1 cellular context compared by ENCODE assay signal in the genomic region with DNA sequence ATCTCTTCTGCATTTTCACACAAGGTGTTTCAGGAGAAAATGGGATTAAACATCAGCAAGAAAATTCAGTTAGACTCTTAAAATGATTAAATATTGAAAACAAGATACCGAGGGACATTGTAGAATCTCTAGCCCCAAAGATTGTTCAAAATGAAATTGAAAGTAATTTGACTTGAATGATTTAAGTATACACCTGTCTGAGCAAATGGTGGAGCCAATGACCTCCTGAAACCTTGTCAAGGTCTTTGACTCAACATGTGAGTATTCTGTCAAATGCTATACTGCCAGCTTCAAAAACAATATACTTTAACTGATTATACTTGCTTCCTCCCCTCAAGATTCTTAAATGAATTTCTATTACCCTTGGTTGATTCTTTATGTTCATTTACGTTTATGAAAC.
TF ChIP-seq lines count a peak whose summit lies in the region.

No MANE protein-coding gene starts in this region.

TF ChIP-seq in GM12878, 131 proteins besides CTCF, POLR2A, EP300 and RAD21 (continued from another document):
- TF ChIP-seq, protein P1, sequence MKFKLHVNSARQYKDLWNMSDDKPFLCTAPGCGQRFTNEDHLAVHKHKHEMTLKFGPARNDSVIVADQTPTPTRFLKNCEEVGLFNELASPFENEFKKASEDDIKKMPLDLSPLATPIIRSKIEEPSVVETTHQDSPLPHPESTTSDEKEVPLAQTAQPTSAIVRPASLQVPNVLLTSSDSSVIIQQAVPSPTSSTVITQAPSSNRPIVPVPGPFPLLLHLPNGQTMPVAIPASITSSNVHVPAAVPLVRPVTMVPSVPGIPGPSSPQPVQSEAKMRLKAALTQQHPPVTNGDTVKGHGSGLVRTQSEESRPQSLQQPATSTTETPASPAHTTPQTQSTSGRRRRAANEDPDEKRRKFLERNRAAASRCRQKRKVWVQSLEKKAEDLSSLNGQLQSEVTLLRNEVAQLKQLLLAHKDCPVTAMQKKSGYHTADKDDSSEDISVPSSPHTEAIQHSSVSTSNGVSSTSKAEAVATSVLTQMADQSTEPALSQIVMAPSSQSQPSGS (IDR thresholded peaks at IDR 0.05; ENCODE audit: low read length): no peak
- TF ChIP-seq, protein P2, sequence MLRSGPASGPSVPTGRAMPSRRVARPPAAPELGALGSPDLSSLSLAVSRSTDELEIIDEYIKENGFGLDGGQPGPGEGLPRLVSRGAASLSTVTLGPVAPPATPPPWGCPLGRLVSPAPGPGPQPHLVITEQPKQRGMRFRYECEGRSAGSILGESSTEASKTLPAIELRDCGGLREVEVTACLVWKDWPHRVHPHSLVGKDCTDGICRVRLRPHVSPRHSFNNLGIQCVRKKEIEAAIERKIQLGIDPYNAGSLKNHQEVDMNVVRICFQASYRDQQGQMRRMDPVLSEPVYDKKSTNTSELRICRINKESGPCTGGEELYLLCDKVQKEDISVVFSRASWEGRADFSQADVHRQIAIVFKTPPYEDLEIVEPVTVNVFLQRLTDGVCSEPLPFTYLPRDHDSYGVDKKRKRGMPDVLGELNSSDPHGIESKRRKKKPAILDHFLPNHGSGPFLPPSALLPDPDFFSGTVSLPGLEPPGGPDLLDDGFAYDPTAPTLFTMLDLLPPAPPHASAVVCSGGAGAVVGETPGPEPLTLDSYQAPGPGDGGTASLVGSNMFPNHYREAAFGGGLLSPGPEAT (IDR thresholded peaks at IDR 0.05; ENCODE audit: low read depth): no peak
- TF ChIP-seq, protein P3, sequence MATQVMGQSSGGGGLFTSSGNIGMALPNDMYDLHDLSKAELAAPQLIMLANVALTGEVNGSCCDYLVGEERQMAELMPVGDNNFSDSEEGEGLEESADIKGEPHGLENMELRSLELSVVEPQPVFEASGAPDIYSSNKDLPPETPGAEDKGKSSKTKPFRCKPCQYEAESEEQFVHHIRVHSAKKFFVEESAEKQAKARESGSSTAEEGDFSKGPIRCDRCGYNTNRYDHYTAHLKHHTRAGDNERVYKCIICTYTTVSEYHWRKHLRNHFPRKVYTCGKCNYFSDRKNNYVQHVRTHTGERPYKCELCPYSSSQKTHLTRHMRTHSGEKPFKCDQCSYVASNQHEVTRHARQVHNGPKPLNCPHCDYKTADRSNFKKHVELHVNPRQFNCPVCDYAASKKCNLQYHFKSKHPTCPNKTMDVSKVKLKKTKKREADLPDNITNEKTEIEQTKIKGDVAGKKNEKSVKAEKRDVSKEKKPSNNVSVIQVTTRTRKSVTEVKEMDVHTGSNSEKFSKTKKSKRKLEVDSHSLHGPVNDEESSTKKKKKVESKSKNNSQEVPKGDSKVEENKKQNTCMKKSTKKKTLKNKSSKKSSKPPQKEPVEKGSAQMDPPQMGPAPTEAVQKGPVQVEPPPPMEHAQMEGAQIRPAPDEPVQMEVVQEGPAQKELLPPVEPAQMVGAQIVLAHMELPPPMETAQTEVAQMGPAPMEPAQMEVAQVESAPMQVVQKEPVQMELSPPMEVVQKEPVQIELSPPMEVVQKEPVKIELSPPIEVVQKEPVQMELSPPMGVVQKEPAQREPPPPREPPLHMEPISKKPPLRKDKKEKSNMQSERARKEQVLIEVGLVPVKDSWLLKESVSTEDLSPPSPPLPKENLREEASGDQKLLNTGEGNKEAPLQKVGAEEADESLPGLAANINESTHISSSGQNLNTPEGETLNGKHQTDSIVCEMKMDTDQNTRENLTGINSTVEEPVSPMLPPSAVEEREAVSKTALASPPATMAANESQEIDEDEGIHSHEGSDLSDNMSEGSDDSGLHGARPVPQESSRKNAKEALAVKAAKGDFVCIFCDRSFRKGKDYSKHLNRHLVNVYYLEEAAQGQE (IDR thresholded peaks at IDR 0.05; ENCODE audit: low read depth, low read length): no peak
- TF ChIP-seq PAX5 (IDR thresholded peaks at IDR 0.05; ENCODE audit: borderline replicate concordance, low read depth, low read length): no peak
- no peak for TF ChIP-seq YY1 (IDR thresholded peaks at IDR 0.05; ENCODE audit: low read depth, low read length)
